ENCODE assay signal across 22 cellular contexts in genomic region chr2:33344230-33344629, GRCh38.
DNase-seq lines count a peak whose midpoint lies in the region; ATAC-seq and TF ChIP-seq lines count a peak whose summit lies in the region.
"Had no signal": no experiment of that assay in that cellular context is flagged by ENCODE, and none has a peak within 500 bp of the region (broad histone marks: within the 10 kb centered on the region; RNA-seq: fewer than 3 reads in every experiment).

No MANE protein-coding gene starts in this region.

- no peak for TF ChIP-seq CTCF in IMR-90 (conservative IDR thresholded peaks at IDR 0.05; ENCODE audit: low read depth, low read length)

- WGBS in IMR-90 (ENCODE audit: extremely low coverage in 2 of 2, insufficient read length in 1 of 2), 2 experiments, result 83% methylated on average over 1 of the region's 3 CpGs; no CpG with 5 or more reads in 1 of the 2 experiments

- H3K4me2 ChIP-seq in IMR-90 (ENCODE audit: low read depth, low read length), result no peak overlapping the region

- H3K4ac ChIP-seq in IMR-90 (ENCODE audit: low read depth, low read length), result no peak overlapping the region

- H4K5ac ChIP-seq in IMR-90 (ENCODE audit: low read depth, low read length), result no peak overlapping the region

- peaks cover 5% of the 10 kb centered on the region for H3K27me3 Mint-ChIP-seq in activated naive CD4-positive, alpha-beta T cell treated with anti-CD3 and anti-CD28 coated beads, Interleukin-2, amount 10 ng/mL, durations not matched to agents 7 days and 5 days
- peaks cover 16% of the 10 kb centered on the region for H3K27me3 Mint-ChIP-seq in T-helper 17 cell
- H3K27me3 Mint-ChIP-seq in naive thymus-derived CD8-positive, alpha-beta T cell, result peaks cover 0 to 5% (median 2%) of the 10 kb centered on the region in 5 donors

- H3K18ac ChIP-seq in IMR-90 (ENCODE audit: low read depth, low read length), result no peak overlapping the region

- DNase-seq in activated naive CD4-positive, alpha-beta T cell treated with anti-CD3 and anti-CD28 coated beads, Interleukin-2, amount 10 ng/mL, durations not matched to agents 7 days and 5 days, result peak; percentile 24
- DNase-seq in activated naive CD4-positive, alpha-beta T cell treated with Interleukin-2 at 50 U/mL for 16 hours, result no peak
- DNase-seq in IMR-90, result no peak
- DNase-seq in T-helper 17 cell, result no peak
- peak in 3 of 10 donors; percentile 13 to 45 (median 24) for DNase-seq in naive thymus-derived CD8-positive, alpha-beta T cell
- no peak for DNase-seq in posterior vena cava (ENCODE audit: low spot score)
- DNase-seq in SIG-M5 (lab: John Stamatoyannopoulos, UW), result no peak
- DNase-seq: BE2C; Calu3; CD4-positive, alpha-beta T cell; EL; GM23248; NCI-H1105 treated with DMSO at 0.1 percent for 48 hours; NCI-H1694; NCI-H2081 treated with DMSO at 0.1 percent for 48 hours; NCI-H774; PC-3; RPMI8226 had no signal

- CTCF ChIA-PET in activated naive CD4-positive, alpha-beta T cell treated with anti-CD3 and anti-CD28 coated beads, Interleukin-2, amount 10 ng/mL, durations not matched to agents 7 days and 5 days (lab: Charles Lee), result no interaction called here
- CTCF ChIA-PET in IMR-90 (lab: Yijun Ruan, JAX), result no interaction called here

- no peak overlapping the region for H2BK15ac ChIP-seq in IMR-90 (ENCODE audit: low read depth, low read length)

- peaks cover 5 to 36% of the 10 kb centered on the region in 2 experiments for H3K79me1 ChIP-seq in IMR-90 (ENCODE audit: low read depth in 1 of 2, low read length in 2 of 2)

- H4K20me1 ChIP-seq in IMR-90 (ENCODE audit: insufficient read depth, low read length), result no peaks in the 10 kb centered on the region

- no peak overlapping the region for H4K91ac ChIP-seq in IMR-90 (ENCODE audit: insufficient read depth, low read depth, low read length)

- H3K27ac Mint-ChIP-seq in activated naive CD4-positive, alpha-beta T cell treated with anti-CD3 and anti-CD28 coated beads, Interleukin-2, amount 10 ng/mL, durations not matched to agents 7 days and 5 days, result no peak overlapping the region
- H3K27ac Mint-ChIP-seq in T-helper 17 cell, result no peak overlapping the region
- peak overlapping the region in 3 of 10 donors; percentile 20 to 49 (median 35) for H3K27ac Mint-ChIP-seq in naive thymus-derived CD8-positive, alpha-beta T cell
- H3K27ac Mint-ChIP-seq: CD4-positive, alpha-beta T cell had no signal

- H3K36me3 Mint-ChIP-seq in activated naive CD4-positive, alpha-beta T cell treated with anti-CD3 and anti-CD28 coated beads, Interleukin-2, amount 10 ng/mL, durations not matched to agents 7 days and 5 days, result no peaks in the 10 kb centered on the region
- peaks cover 3% of the 10 kb centered on the region for H3K36me3 Mint-ChIP-seq in T-helper 17 cell (ENCODE audit: low read depth)
- no peaks in the 10 kb centered on the region for H3K36me3 Mint-ChIP-seq in naive thymus-derived CD8-positive, alpha-beta T cell

- H3K27me3 ChIP-seq in IMR-90 (ENCODE audit: control insufficient read depth, insufficient read depth, low read length), result no peaks in the 10 kb centered on the region
- H3K27me3 ChIP-seq: BE2C, SJCRH30 had no signal

- H3K9me3 Mint-ChIP-seq in activated naive CD4-positive, alpha-beta T cell treated with anti-CD3 and anti-CD28 coated beads, Interleukin-2, amount 10 ng/mL, durations not matched to agents 7 days and 5 days, result no peaks in the 10 kb centered on the region
- H3K9me3 Mint-ChIP-seq in naive thymus-derived CD8-positive, alpha-beta T cell, result no peaks in the 10 kb centered on the region
- H3K9me3 Mint-ChIP-seq: CD4-positive, alpha-beta T cell had no signal

- H3K9me1 ChIP-seq in IMR-90 (ENCODE audit: insufficient read depth, low read length), result peaks cover 13% of the 10 kb centered on the region

- no peak overlapping the region for H2BK120ac ChIP-seq in IMR-90 (ENCODE audit: low read depth, low read length)

- no peak overlapping the region for H2AK9ac ChIP-seq in IMR-90 (replicated peaks; ENCODE audit: low read depth, low read length, poor library complexity)

- H3K9ac ChIP-seq in IMR-90 (ENCODE audit: low read depth, low read length), result no peak overlapping the region
- H3K9ac ChIP-seq: GM23248 had no signal

- POLR2A ChIA-PET in IMR-90 (lab: Charles Lee; ENCODE audit: unreplicated experiment), result no interaction called here
- POLR2A ChIA-PET in naive thymus-derived CD8-positive, alpha-beta T cell (lab: Charles Lee), result no interaction called here

- peak overlapping the region; percentile 4; the same call in 1 of the 2 replicates for H3K23ac ChIP-seq in IMR-90 (ENCODE audit: low read depth, low read length)

- intact Hi-C loops in IMR-90 (cut with micrococcal nuclease) (no loop called here), posterior vena cava (cut with DNase I) (no loop called here)

- no peaks in the 10 kb centered on the region for H3K4me1 ChIP-seq in IMR-90 (ENCODE audit: control insufficient read depth, insufficient read depth, low read length)
- H3K4me1 ChIP-seq: BE2C, HAP-1, SJCRH30 had no signal

- no peak overlapping the region for H4K8ac ChIP-seq in IMR-90 (ENCODE audit: low read depth in 2 of 2, low read length in 2 of 2)

- peaks cover 18% of the 10 kb centered on the region for H3K4me1 Mint-ChIP-seq in activated naive CD4-positive, alpha-beta T cell treated with anti-CD3 and anti-CD28 coated beads, Interleukin-2, amount 10 ng/mL, durations not matched to agents 7 days and 5 days
- peaks cover 13% of the 10 kb centered on the region for H3K4me1 Mint-ChIP-seq in T-helper 17 cell
- peaks cover 8 to 20% (median 12%) of the 10 kb centered on the region in 4 donors for H3K4me1 Mint-ChIP-seq in naive thymus-derived CD8-positive, alpha-beta T cell

- no peak for TF ChIP-seq RAD21 in IMR-90 (IDR thresholded peaks at IDR 0.05; ENCODE audit: low read length)

- no peak overlapping the region for H2BK5ac ChIP-seq in IMR-90 (ENCODE audit: low read depth, low read length, poor library complexity, severe bottlenecking)

- H3K4me3 Mint-ChIP-seq in activated naive CD4-positive, alpha-beta T cell treated with anti-CD3 and anti-CD28 coated beads, Interleukin-2, amount 10 ng/mL, durations not matched to agents 7 days and 5 days, result no peak overlapping the region
- no peak overlapping the region for H3K4me3 Mint-ChIP-seq in T-helper 17 cell
- H3K4me3 Mint-ChIP-seq in naive thymus-derived CD8-positive, alpha-beta T cell, result peak overlapping the region in 6 of 10 donors; percentile 2 to 24 (median 12)
- H3K4me3 Mint-ChIP-seq: CD4-positive, alpha-beta T cell had no signal

- H3K36me3 ChIP-seq in IMR-90 (ENCODE audit: control insufficient read depth, insufficient read depth, low read length), result peaks cover 33% of the 10 kb centered on the region
- H3K36me3 ChIP-seq: BE2C, HAP-1 had no signal

- no peak overlapping the region for H2BK20ac ChIP-seq in IMR-90 (ENCODE audit: low read depth, low read length)

- in situ Hi-C loops in IMR-90 (cut with MboI; ENCODE audit: low sequenced_read_pairs), result no loop called here

- H2AFZ ChIP-seq in IMR-90 (replicated peaks; ENCODE audit: low read length, poor library complexity), result no peak overlapping the region
- H2AFZ ChIP-seq: GM23248 had no signal

- H3K9me3 ChIP-seq in IMR-90 (ENCODE audit: control insufficient read depth, insufficient read depth, low read length) (no peaks in the 10 kb centered on the region), T-helper 17 cell (ENCODE audit: control insufficient read depth, low read length, poor library complexity, severe bottlenecking) (no peaks in the 10 kb centered on the region)
- H3K9me3 ChIP-seq: BE2C, HAP-1, SJCRH30 had no signal

- ATAC-seq in IMR-90 (ENCODE audit: low read depth) (no peak), T-helper 17 cell (peak; percentile 54)
- peak in 1 of 2 donors; percentile 54 for ATAC-seq in naive thymus-derived CD8-positive, alpha-beta T cell
- ATAC-seq: GM12878, PC-3 had no signal

- no TSS peak for BruUV-seq in IMR-90 (replicated peaks; lab: Mats Ljungman, UMichigan)

- TF ChIP-seq POLR2A in IMR-90 (IDR thresholded peaks at IDR 0.05; ENCODE audit: low read depth, low read length), result no peak

- H3K14ac ChIP-seq in IMR-90 (replicated peaks; ENCODE audit: low read depth, low read length), result no peak overlapping the region

- dilution Hi-C loops in IMR-90 (cut with HindIII; ENCODE audit: low sequenced_read_pairs, unreplicated experiment), result no loop called here

- no peak overlapping the region for H3K56ac ChIP-seq in IMR-90 (ENCODE audit: extremely low read depth, insufficient read depth, low read length)

- H3K4me3 ChIP-seq in IMR-90 (ENCODE audit: insufficient read depth, low read depth, low read length), result no peak overlapping the region
- H3K4me3 ChIP-seq: GM12878, GM23248, HAP-1, SJCRH30 had no signal

- no peak overlapping the region for H3K27ac ChIP-seq in IMR-90 (ENCODE audit: insufficient read depth, low read length)
- H3K27ac ChIP-seq: GM23248, HL-60, SJCRH30 had no signal

- H2AK5ac ChIP-seq in IMR-90 (ENCODE audit: low read depth, low read length), result no peak overlapping the region

TF ChIP-seq in IMR-90, 13 proteins besides CTCF, POLR2A, EP300 and RAD21:
- TF ChIP-seq MAZ (IDR thresholded peaks at IDR 0.05; ENCODE audit: borderline replicate concordance, low read depth, low read length), result no peak
- no peak for TF ChIP-seq USF2 (IDR thresholded peaks at IDR 0.05; ENCODE audit: low read depth, low read length)
- no peak for TF ChIP-seq RCOR1 (IDR thresholded peaks at IDR 0.05; ENCODE audit: insufficient replicate concordance, low read length)
- TF ChIP-seq SMC3 (IDR thresholded peaks at IDR 0.05; ENCODE audit: low read depth, low read length), result no peak
- TF ChIP-seq CEBPB (IDR thresholded peaks at IDR 0.05; ENCODE audit: low read depth, low read length), result no peak
- TF ChIP-seq ELK1 (IDR thresholded peaks at IDR 0.05; ENCODE audit: borderline replicate concordance, low read depth, low read length), result no peak
- no peak for TF ChIP-seq FOS (IDR thresholded peaks at IDR 0.05; ENCODE audit: low read depth, low read length)

Comparison
In these comparisons a context has a peak if more than half of its experiments do, and no peak if none do; other contexts are left out.
1. H3K4me3 Mint-ChIP-seq: peak in naive thymus-derived CD8-positive, alpha-beta T cell (6 of 10); none in activated naive CD4-positive, alpha-beta T cell treated with anti-CD3 and anti-CD28 coated beads, Interleukin-2, amount 10 ng/mL, durations not matched to agents 7 days and 5 days (single experiment) and T-helper 17 cell (single experiment).